ENCODE assay signal across 15 cellular contexts in the genomic region with DNA sequence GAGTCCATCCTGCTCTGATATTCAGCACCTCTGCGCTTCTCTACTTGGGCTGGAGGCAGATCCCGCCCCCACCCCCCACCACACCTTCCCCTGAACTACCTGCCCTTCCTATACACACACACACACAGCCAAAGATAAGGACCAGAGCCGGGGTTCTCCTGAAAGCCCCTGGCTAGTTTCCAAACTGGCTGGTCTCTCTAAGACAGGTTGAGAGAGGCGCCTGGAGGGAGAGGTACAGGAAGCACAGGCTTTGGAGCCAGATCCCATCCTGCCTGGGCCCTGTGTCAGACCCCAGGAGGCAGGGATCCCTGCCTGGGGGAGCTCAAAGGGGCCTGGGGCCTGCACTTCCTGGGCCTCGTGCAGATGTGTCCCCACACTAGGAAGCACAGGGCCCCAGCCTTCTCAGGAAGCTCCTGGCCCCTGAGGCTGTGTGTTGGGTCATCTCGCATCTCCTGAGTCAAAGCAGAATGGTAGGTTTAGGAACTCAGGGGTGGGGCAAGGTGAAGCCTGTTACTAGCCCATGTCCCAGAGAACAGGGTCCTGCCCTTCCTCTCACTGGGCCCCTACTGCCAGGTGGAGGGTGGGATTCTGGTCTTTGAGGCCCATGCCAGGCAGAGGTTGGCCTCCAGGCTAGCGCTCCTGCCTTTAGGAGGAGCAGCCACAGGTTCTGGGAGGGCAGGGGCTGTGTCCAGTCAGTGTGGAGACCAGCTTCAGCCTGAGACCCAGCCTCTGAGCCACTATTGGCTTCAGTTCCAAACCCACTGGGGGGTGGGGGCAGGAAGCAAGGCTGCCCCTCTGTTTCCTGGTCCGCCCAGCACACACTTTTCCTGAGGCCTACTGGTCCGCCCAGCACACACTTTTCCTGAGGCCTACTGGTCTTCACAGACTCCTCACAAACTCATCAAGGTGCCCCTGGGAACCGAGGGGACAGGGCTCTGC. TPM values are rescaled to one million over a fixed set of nuclear protein-coding genes. Genes with fewer than 3 reads are reported as not detected.
A peak's percentile ranks its signal among the peaks of the same experiment; 100 is the strongest.
DNase-seq lines count a peak whose midpoint lies in the region; FAIRE-seq and TF ChIP-seq lines count a peak whose summit lies in the region.
"Had no signal": no experiment of that assay in that cellular context is flagged by ENCODE, and none has a peak within 500 bp of the region (broad histone marks: within the 10 kb centered on the region; RNA-seq: fewer than 3 reads in every experiment).

No MANE protein-coding gene starts in this region.

- H3K4me1 Mint-ChIP-seq in nephron = peaks cover 9% of the 10 kb centered on the region

- H3K27ac Mint-ChIP-seq in nephron = peak overlapping the region; percentile 35 to 86 (median 55)
- H3K27ac Mint-ChIP-seq: activated CD4-positive, alpha-beta T cell treated with anti-CD3 and anti-CD28 coated beads for 36 hours had no signal

- no peak overlapping the region for H3K4me3 Mint-ChIP-seq in nephron
- H3K4me3 Mint-ChIP-seq: activated CD4-positive, alpha-beta T cell treated with anti-CD3 and anti-CD28 coated beads for 36 hours had no signal

- no peak for TF ChIP-seq CTCF in nephron (IDR thresholded peaks at IDR 0.05; ENCODE audit: unreplicated experiment in 3 of 3)

- FAIRE-seq in RCC 7860 (lab: Jason Lieb, UNC) = no peak

- H3K9me3 Mint-ChIP-seq in nephron = no peaks in the 10 kb centered on the region

- no peaks in the 10 kb centered on the region for H3K36me3 Mint-ChIP-seq in nephron (ENCODE audit: low read depth)

- intact Hi-C loops in posterior vena cava (cut with DNase I) = loop anchor here in 1 of 2 donors (5.0 kb wide), 1 partner anchor 49 kb away; no protein-coding TSS in a partner anchor

- DNase-seq in GDM1 (lab: John Stamatoyannopoulos, UW) (peak; percentile 74), Kasumi-1 (lab: John Stamatoyannopoulos, UW) (peak; percentile 26 to 37), dermis microvascular lymphatic vessel endothelial cell (ENCODE audit: low read depth in 2 of 2) (peak; percentile 43 to 72), NCI-H526 (lab: John Stamatoyannopoulos, UW) (no peak), D341Med (ENCODE audit: low spot score) (no peak), RCC 7860 (ENCODE audit: low spot score) (no peak), posterior vena cava (ENCODE audit: low spot score) (no peak)
- DNase-seq: activated CD4-positive, alpha-beta T cell treated with anti-CD3 and anti-CD28 coated beads for 36 hours; activated effector memory CD4-positive, alpha-beta T cell treated with anti-CD3 and anti-CD28 coated beads, Interleukin-2, amount 50 U/mL, for 16 hours; brain microvascular endothelial cell; NCI-H2227 treated with DMSO at 0.1 percent for 48 hours; stimulated activated naive CD4-positive, alpha-beta T cell treated with Interleukin-2 at 50 U/mL for 16 hours had no signal

- peaks cover 4% of the 10 kb centered on the region for H3K27me3 Mint-ChIP-seq in nephron (ENCODE audit: low read depth)
- H3K27me3 Mint-ChIP-seq: activated CD4-positive, alpha-beta T cell treated with anti-CD3 and anti-CD28 coated beads for 36 hours had no signal

RNA-seq across cellular contexts. Expression of a gene that starts 16.1 kb away (rescaled TPM):
- total RNA-seq in dermis microvascular lymphatic vessel endothelial cell = not detected in 2 replicates
- not detected for total RNA-seq in posterior vena cava
- total RNA-seq: activated CD4-positive, alpha-beta T cell treated with anti-CD3 and anti-CD28 coated beads for 36 hours; fibroblast of lung; HT1080 had no signal

RNA-seq across cellular contexts. Expression of a gene that starts 36.5 kb away (rescaled TPM):
- 7.2 and 11.3 TPM in 2 replicates for total RNA-seq in dermis microvascular lymphatic vessel endothelial cell
- total RNA-seq in posterior vena cava = 10 to 100 TPM in 1 of 2 donors, 1 to 10 TPM in 1; 2.8 to 10.9 TPM

Comparison
In these comparisons a context has a peak if more than half of its experiments do, and no peak if none do; other contexts are left out.
1. DNase-seq: peak in GDM1 (single experiment), Kasumi-1 (2 of 2) and dermis microvascular lymphatic vessel endothelial cell (2 of 2); none in NCI-H526 (0 of 2), D341Med (single experiment), RCC 7860 (single experiment) and posterior vena cava (single experiment).